Comparison of ENCODE assay signal across 14 cellular contexts in the genomic region with DNA sequence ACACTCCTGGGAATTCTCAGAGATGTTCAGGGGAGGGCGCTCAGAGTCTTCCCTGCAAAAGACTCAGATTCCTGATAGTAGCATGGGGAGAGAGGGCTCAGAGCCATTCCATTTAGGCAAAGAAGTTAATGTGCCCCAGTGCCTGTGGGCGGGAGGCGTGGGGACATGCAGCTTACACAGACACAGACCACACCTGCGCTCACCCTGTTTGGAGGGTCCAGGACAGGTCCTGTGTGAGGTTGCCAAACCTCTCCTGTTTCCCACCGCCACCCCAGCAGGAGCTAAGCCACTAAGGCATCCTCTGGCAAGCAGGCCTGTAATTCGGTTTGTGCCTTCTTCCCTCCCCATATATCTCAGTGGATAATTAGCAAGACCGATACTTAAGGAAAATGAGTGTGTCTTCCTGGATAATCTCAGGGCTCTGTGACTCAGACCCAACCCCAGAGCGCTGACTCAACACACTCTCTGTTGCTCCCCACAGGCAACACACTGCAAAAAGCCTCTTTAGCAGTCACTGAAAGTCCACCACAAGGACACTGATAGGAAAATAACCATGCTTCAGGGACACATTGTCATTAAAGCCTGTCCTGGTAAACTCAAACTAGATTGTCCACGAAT.
DNase-seq lines count a peak whose midpoint lies in the region; ATAC-seq and TF ChIP-seq lines count a peak whose summit lies in the region.
"Had no signal": no experiment of that assay in that cellular context is flagged by ENCODE, and none has a peak within 500 bp of the region (broad histone marks: within the 10 kb centered on the region; RNA-seq: fewer than 3 reads in every experiment).

No MANE protein-coding gene starts in this region.

- no peak overlapping the region for H2BK120ac ChIP-seq in IMR-90 (ENCODE audit: low read depth, low read length)

- no peak overlapping the region for H3K14ac ChIP-seq in IMR-90 (replicated peaks; ENCODE audit: low read depth, low read length)

- no peaks in the 10 kb centered on the region for H3K9me3 ChIP-seq in A673 (ENCODE audit: low read depth, low read length, poor library complexity, severe bottlenecking)
- H3K9me3 ChIP-seq in IMR-90 (ENCODE audit: control insufficient read depth, insufficient read depth, low read length) = no peaks in the 10 kb centered on the region
- H3K9me3 ChIP-seq in hepatocyte (ENCODE audit: low read depth) = no peaks in the 10 kb centered on the region
- H3K9me3 ChIP-seq: mucosa of descending colon had no signal

- H4K5ac ChIP-seq in IMR-90 (ENCODE audit: low read depth, low read length) = no peak overlapping the region

- no peak for TF ChIP-seq CTCF in A673 (conservative IDR thresholded peaks at IDR 0.05; ENCODE audit: low read depth, low read length)
- TF ChIP-seq CTCF in IMR-90 (conservative IDR thresholded peaks at IDR 0.05; ENCODE audit: low read depth, low read length) = no peak
- TF ChIP-seq CTCF in astrocyte of the spinal cord (IDR thresholded peaks at IDR 0.05; ENCODE audit: low read depth, low read length) = no peak
- no peak for TF ChIP-seq CTCF in hepatocyte (IDR thresholded peaks at IDR 0.05; ENCODE audit: poor library complexity)

- H2AK5ac ChIP-seq in IMR-90 (ENCODE audit: low read depth, low read length) = no peak overlapping the region

- no peak overlapping the region for H2BK15ac ChIP-seq in IMR-90 (ENCODE audit: low read depth, low read length)

- H3K9ac ChIP-seq in IMR-90 (ENCODE audit: low read depth, low read length) = no peak overlapping the region

- WGBS in IMR-90 (ENCODE audit: extremely low coverage in 2 of 2, insufficient read length in 1 of 2), 2 experiments = 77% methylated on average over 5 of the region's 9 CpGs; no CpG with 5 or more reads in 1 of the 2 experiments
- WGBS in hepatocyte (ENCODE audit: low lambda C conversion rate, missing lambda C conversion rate) = 65% methylated on average over 9 of the region's 9 CpGs

- no peaks in the 10 kb centered on the region for H3K79me2 ChIP-seq in hepatocyte

- POLR2A ChIA-PET in A673 (lab: Charles Lee; ENCODE audit: low non-redundant PET) = no interaction called here
- POLR2A ChIA-PET in IMR-90 (lab: Charles Lee; ENCODE audit: unreplicated experiment) = no interaction called here

- TF ChIP-seq RAD21 in IMR-90 (IDR thresholded peaks at IDR 0.05; ENCODE audit: low read length) = no peak

- H2AFZ ChIP-seq in IMR-90 (replicated peaks; ENCODE audit: low read length, poor library complexity) (no peak overlapping the region), hepatocyte (no peak overlapping the region)

- no peak overlapping the region for H2BK5ac ChIP-seq in IMR-90 (ENCODE audit: low read depth, low read length, poor library complexity, severe bottlenecking)

- H3K56ac ChIP-seq in IMR-90 (ENCODE audit: extremely low read depth, insufficient read depth, low read length) = no peak overlapping the region

- H3K9me2 ChIP-seq in hepatocyte (replicated peaks; ENCODE audit: insufficient read depth) = no peaks in the 10 kb centered on the region

- no peak overlapping the region for H2BK20ac ChIP-seq in IMR-90 (ENCODE audit: low read depth, low read length)

- H3K27ac ChIP-seq in A673 (ENCODE audit: low read depth, low read length, poor library complexity, severe bottlenecking) (no peak overlapping the region), IMR-90 (ENCODE audit: insufficient read depth, low read length) (no peak overlapping the region), hepatocyte (no peak overlapping the region)

- H3K9me1 ChIP-seq in IMR-90 (ENCODE audit: insufficient read depth, low read length) = no peaks in the 10 kb centered on the region

- in situ Hi-C loops in IMR-90 (cut with MboI; ENCODE audit: low sequenced_read_pairs) (no loop called here), astrocyte of the spinal cord (cut with HindIII; ENCODE audit: low sequenced_read_pairs) (no loop called here)

- H4K20me1 ChIP-seq in IMR-90 (ENCODE audit: insufficient read depth, low read length) = no peaks in the 10 kb centered on the region
- no peaks in the 10 kb centered on the region for H4K20me1 ChIP-seq in hepatocyte (ENCODE audit: insufficient read depth, poor library complexity, severe bottlenecking)

- CTCF ChIA-PET in A673 (lab: Charles Lee) = no interaction called here
- CTCF ChIA-PET in IMR-90 (lab: Yijun Ruan, JAX) = no interaction called here

- no peak overlapping the region for H3K4ac ChIP-seq in IMR-90 (ENCODE audit: low read depth, low read length)

- peak; percentile 39 for DNase-seq in A673 (ENCODE audit: low spot score)
- peak; percentile 33 for DNase-seq in IMR-90
- DNase-seq in astrocyte of the spinal cord (ENCODE audit: low read depth, low spot score) = peak; percentile 65
- peak; percentile 49 for DNase-seq in hepatocyte (ENCODE audit: low spot score)
- no peak for DNase-seq in cerebellar cortex (ENCODE audit: low spot score)
- DNase-seq in activated CD4-positive, alpha-beta T cell treated with anti-CD3 and anti-CD28 coated beads, Interleukin-2, amount 50 U/mL, for 4 hours = no peak
- no peak for DNase-seq in NOMO-1 treated with DMSO at 0.1 percent for 48 hours (lab: John Stamatoyannopoulos, UW; ENCODE audit: unreplicated experiment)
- DNase-seq: activated CD4-positive, alpha-beta T cell treated with anti-CD3 and anti-CD28 coated beads, Interleukin-2, amount 50 U/mL, for 1 hour; activated naive CD4-positive, alpha-beta T cell treated with anti-CD3 and anti-CD28 coated beads, Interleukin-2, amount 10 ng/mL, durations not matched to agents 7 days and 5 days; dermis blood vessel endothelial cell; mucosa of descending colon; NCI-H1092 treated with DMSO at 0.1 percent for 48 hours; SW 1271 had no signal

- no peak overlapping the region for H4K91ac ChIP-seq in IMR-90 (ENCODE audit: insufficient read depth, low read depth, low read length)

- no peaks in the 10 kb centered on the region for H3K4me1 ChIP-seq in A673 (ENCODE audit: insufficient read depth, low read length, poor library complexity, severe bottlenecking)
- H3K4me1 ChIP-seq in IMR-90 (ENCODE audit: control insufficient read depth, insufficient read depth, low read length) = no peaks in the 10 kb centered on the region
- H3K4me1 ChIP-seq in hepatocyte (ENCODE audit: insufficient read depth) = no peaks in the 10 kb centered on the region

- dilution Hi-C loops in IMR-90 (cut with HindIII; ENCODE audit: low sequenced_read_pairs, unreplicated experiment) = no loop called here

- H3K18ac ChIP-seq in IMR-90 (ENCODE audit: low read depth, low read length) = no peak overlapping the region

- H2AK9ac ChIP-seq in IMR-90 (replicated peaks; ENCODE audit: low read depth, low read length, poor library complexity) = no peak overlapping the region

- no peak overlapping the region for H3K23ac ChIP-seq in IMR-90 (ENCODE audit: low read depth, low read length)

- no peak for TF ChIP-seq POLR2A in IMR-90 (IDR thresholded peaks at IDR 0.05; ENCODE audit: low read depth, low read length)

- H3K36me3 ChIP-seq in A673 (ENCODE audit: insufficient read depth, low read length, poor library complexity, severe bottlenecking) = no peaks in the 10 kb centered on the region
- no peaks in the 10 kb centered on the region for H3K36me3 ChIP-seq in IMR-90 (ENCODE audit: control insufficient read depth, insufficient read depth, low read length)
- H3K36me3 ChIP-seq in hepatocyte (replicated peaks; ENCODE audit: insufficient read depth, low read depth) = no peaks in the 10 kb centered on the region

- BruUV-seq in A673 (replicated peaks; lab: Mats Ljungman, UMichigan) (no TSS peak), IMR-90 (replicated peaks; lab: Mats Ljungman, UMichigan) (no TSS peak)

- no peak overlapping the region for H3K4me3 ChIP-seq in A673 (ENCODE audit: low read depth, low read length, poor library complexity, severe bottlenecking)
- H3K4me3 ChIP-seq in IMR-90 (ENCODE audit: insufficient read depth, low read depth, low read length) = no peak overlapping the region
- no peak overlapping the region for H3K4me3 ChIP-seq in astrocyte of the spinal cord (ENCODE audit: low read depth, low read length)
- no peak overlapping the region for H3K4me3 ChIP-seq in hepatocyte
- H3K4me3 ChIP-seq: mucosa of descending colon had no signal

- H3K4me2 ChIP-seq in IMR-90 (ENCODE audit: low read depth, low read length) = no peak overlapping the region
- H3K4me2 ChIP-seq in hepatocyte = no peak overlapping the region

- no peaks in the 10 kb centered on the region for H3K79me1 ChIP-seq in IMR-90 (ENCODE audit: low read depth in 1 of 2, low read length in 2 of 2)

- intact Hi-C loops in A673 (cut with micrococcal nuclease; ENCODE audit: unreplicated experiment) (loop anchor here (5.0 kb wide), 1 partner anchor 185 kb away; no protein-coding TSS in a partner anchor), IMR-90 (cut with micrococcal nuclease) (no loop called here)

- H4K8ac ChIP-seq in IMR-90 (ENCODE audit: low read depth in 2 of 2, low read length in 2 of 2) = no peak overlapping the region

- peaks cover 10% of the 10 kb centered on the region for H3K27me3 ChIP-seq in A673 (replicated peaks; ENCODE audit: insufficient read depth, low read depth, low read length, poor library complexity)
- H3K27me3 ChIP-seq in IMR-90 (ENCODE audit: control insufficient read depth, insufficient read depth, low read length) = no peaks in the 10 kb centered on the region
- H3K27me3 ChIP-seq in hepatocyte = no peaks in the 10 kb centered on the region

- ATAC-seq in IMR-90 (ENCODE audit: low read depth) (no peak), HG02981 (IDR thresholded peaks at IDR 0.05; ENCODE audit: unreplicated experiment) (no peak)
- ATAC-seq: mucosa of descending colon had no signal

TF ChIP-seq in IMR-90, 13 proteins besides CTCF, POLR2A, EP300 and RAD21 (continues in another document):
- TF ChIP-seq MAFK (IDR thresholded peaks at IDR 0.05; ENCODE audit: low read depth, low read length) (peak; percentile 40; the same call in 1 of the 2 replicates), RFX5 (IDR thresholded peaks at IDR 0.05; ENCODE audit: low read depth, low read length) (no peak), CEBPB (IDR thresholded peaks at IDR 0.05; ENCODE audit: low read depth, low read length) (no peak), CHD1 (IDR thresholded peaks at IDR 0.05; ENCODE audit: low read depth, low read length) (no peak)
- TF ChIP-seq, protein P1, sequence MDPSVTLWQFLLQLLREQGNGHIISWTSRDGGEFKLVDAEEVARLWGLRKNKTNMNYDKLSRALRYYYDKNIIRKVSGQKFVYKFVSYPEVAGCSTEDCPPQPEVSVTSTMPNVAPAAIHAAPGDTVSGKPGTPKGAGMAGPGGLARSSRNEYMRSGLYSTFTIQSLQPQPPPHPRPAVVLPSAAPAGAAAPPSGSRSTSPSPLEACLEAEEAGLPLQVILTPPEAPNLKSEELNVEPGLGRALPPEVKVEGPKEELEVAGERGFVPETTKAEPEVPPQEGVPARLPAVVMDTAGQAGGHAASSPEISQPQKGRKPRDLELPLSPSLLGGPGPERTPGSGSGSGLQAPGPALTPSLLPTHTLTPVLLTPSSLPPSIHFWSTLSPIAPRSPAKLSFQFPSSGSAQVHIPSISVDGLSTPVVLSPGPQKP (IDR thresholded peaks at IDR 0.05; ENCODE audit: borderline replicate concordance, low read depth, low read length) = no peak

Comparison
In these comparisons a context has a peak if more than half of its experiments do, and no peak if none do; other contexts are left out.
1. DNase-seq: peak in A673 (single experiment), IMR-90 (single experiment), astrocyte of the spinal cord (single experiment) and hepatocyte (single experiment); none in cerebellar cortex (single experiment), activated CD4-positive, alpha-beta T cell treated with anti-CD3 and anti-CD28 coated beads, Interleukin-2, amount 50 U/mL, for 4 hours (0 of 2) and NOMO-1 treated with DMSO at 0.1 percent for 48 hours (single experiment).